In genomic region chr9:77879344-77880089, GRCh38 we compare ENCODE assay signal across 14 cellular contexts.
DNase-seq lines count a peak whose midpoint lies in the region; ATAC-seq and TF ChIP-seq lines count a peak whose summit lies in the region.
"Had no signal": no experiment of that assay in that cellular context is flagged by ENCODE, and none has a peak within 500 bp of the region (broad histone marks: within the 10 kb centered on the region; RNA-seq: fewer than 3 reads in every experiment).

No MANE protein-coding gene starts in this region.

- no peak for TF ChIP-seq CTCF in CD14-positive monocyte (IDR thresholded peaks at IDR 0.05)
- no peak for TF ChIP-seq CTCF in PC-3 (conservative IDR thresholded peaks at IDR 0.05; ENCODE audit: low read depth, low read length)
- no peak for TF ChIP-seq CTCF in epithelial cell of esophagus (IDR thresholded peaks at IDR 0.05; ENCODE audit: insufficient read depth, low read depth, low read length, missing control alignments)
- TF ChIP-seq CTCF in testis (IDR thresholded peaks at IDR 0.05), result no peak

- no peak overlapping the region for H2AFZ ChIP-seq in PC-3 (ENCODE audit: low read length)

- no peaks in the 10 kb centered on the region for H3F3A ChIP-seq in PC-3 (ENCODE audit: low read length, unreplicated experiment)

- H3K27me3 Mint-ChIP-seq in CD14-positive monocyte (ENCODE audit: low read depth in 3 of 3), result no peaks in the 10 kb centered on the region

- BruUV-seq in PC-3 (replicated peaks; lab: Mats Ljungman, UMichigan), result no TSS peak

- no peaks in the 10 kb centered on the region for H3K9me3 Mint-ChIP-seq in CD14-positive monocyte
- H3K9me3 Mint-ChIP-seq: activated naive CD4-positive, alpha-beta T cell treated with anti-CD3 and anti-CD28 coated beads, Interleukin-2, amount 50 U/mL, for 72 hours had no signal

- H3K4me1 ChIP-seq in PC-3 (ENCODE audit: insufficient read depth, low read length), result no peaks in the 10 kb centered on the region
- peaks cover 11% of the 10 kb centered on the region for H3K4me1 ChIP-seq in testis

- H3K4me2 ChIP-seq in PC-3 (ENCODE audit: low read length), result no peak overlapping the region

- POLR2A ChIA-PET in PC-3 (lab: Charles Lee; ENCODE audit: unreplicated experiment), result no interaction called here

- TF ChIP-seq POLR2A in testis (IDR thresholded peaks at IDR 0.05), result no peak

- peaks cover 18 to 28% of the 10 kb centered on the region in 2 donors for H3K36me3 Mint-ChIP-seq in CD14-positive monocyte
- H3K36me3 Mint-ChIP-seq: activated naive CD4-positive, alpha-beta T cell treated with anti-CD3 and anti-CD28 coated beads, Interleukin-2, amount 50 U/mL, for 72 hours had no signal

- H3K4me3 ChIP-seq in PC-3 (ENCODE audit: low read length) (no peak overlapping the region), epithelial cell of esophagus (ENCODE audit: low read length) (no peak overlapping the region), testis (no peak overlapping the region)

- no peak overlapping the region for H3K4me3 Mint-ChIP-seq in CD14-positive monocyte

- H3K9me3 ChIP-seq in PC-3 (ENCODE audit: low read length), result no peaks in the 10 kb centered on the region
- no peaks in the 10 kb centered on the region for H3K9me3 ChIP-seq in testis

- H3K36me3 ChIP-seq in PC-3 (ENCODE audit: low read depth, low read length), result no peaks in the 10 kb centered on the region
- no peaks in the 10 kb centered on the region for H3K36me3 ChIP-seq in testis (ENCODE audit: low read depth, missing control alignments)

- H4K20me1 ChIP-seq in PC-3 (ENCODE audit: low read length), result no peaks in the 10 kb centered on the region

- H3K27ac ChIP-seq in PC-3 (ENCODE audit: low read length) (no peak overlapping the region), testis (no peak overlapping the region)

- DNase-seq in CD14-positive monocyte (ENCODE audit: low spot score), result no peak
- DNase-seq in PC-3, result peak; percentile 30
- peak; percentile 72 for DNase-seq in epithelial cell of esophagus (ENCODE audit: low read depth)
- peak; percentile 32 for DNase-seq in myocyte (ENCODE audit: low read depth)
- no peak for DNase-seq in DMS 273 treated with DMSO at 0.1 percent for 48 hours (lab: John Stamatoyannopoulos, UW)
- DNase-seq in SHP77 (lab: John Stamatoyannopoulos, UW), result no peak
- no peak for DNase-seq in testis
- no peak for DNase-seq in NCI-H2029 (lab: John Stamatoyannopoulos, UW)
- DNase-seq: activated CD4-positive, CD25-positive, alpha-beta regulatory T cell; activated CD8-positive, alpha-beta memory T cell treated with anti-CD3 and anti-CD28 coated beads, Interleukin-2, amount 50 U/mL, for 48 hours; hypothalamus; NCI-H1092 treated with DMSO at 0.1 percent for 48 hours; NCI-H446 treated with DMSO at 0.1 percent for 48 hours had no signal

- no peak for ATAC-seq in PC-3
- ATAC-seq: activated naive CD4-positive, alpha-beta T cell treated with anti-CD3 and anti-CD28 coated beads, Interleukin-2, amount 50 U/mL, for 72 hours had no signal

- CTCF ChIA-PET in PC-3 (lab: Charles Lee), result no interaction called here

- no peaks in the 10 kb centered on the region for H3K79me2 ChIP-seq in PC-3 (ENCODE audit: low read length)

- H3K9ac ChIP-seq in PC-3 (ENCODE audit: low read length), result no peak overlapping the region

- H3K27me3 ChIP-seq in PC-3 (ENCODE audit: low read length) (no peaks in the 10 kb centered on the region), testis (no peaks in the 10 kb centered on the region)

- H3K27ac Mint-ChIP-seq in CD14-positive monocyte, result peak overlapping the region in 4 of 7 donors; percentile 17 to 75 (median 42)
- H3K27ac Mint-ChIP-seq: activated naive CD4-positive, alpha-beta T cell treated with anti-CD3 and anti-CD28 coated beads, Interleukin-2, amount 50 U/mL, for 72 hours had no signal

- intact Hi-C loops in CD14-positive monocyte (cut with micrococcal nuclease) (no loop called here), PC-3 (cut with micrococcal nuclease) (no loop called here), testis (cut with DNase I; ENCODE audit: low total_unique reads) (no loop called here)

- peaks cover 28% of the 10 kb centered on the region for H3K4me1 Mint-ChIP-seq in CD14-positive monocyte

- H3K9me2 ChIP-seq in PC-3 (replicated peaks; ENCODE audit: low read length), result no peaks in the 10 kb centered on the region

- WGBS in testis, 2 donors, result 77 to 79% methylated on average over 11 of the region's 11 CpGs

Comparison
In these comparisons a context has a peak if more than half of its experiments do, and no peak if none do; other contexts are left out.
1. DNase-seq: peak in PC-3 (single experiment), epithelial cell of esophagus (single experiment) and myocyte (single experiment); none in CD14-positive monocyte (single experiment), DMS 273 treated with DMSO at 0.1 percent for 48 hours (single experiment), SHP77 (0 of 2), testis (single experiment) and NCI-H2029 (single experiment).